Comparison of ENCODE assay signal across 1 cellular context in the genomic region with DNA sequence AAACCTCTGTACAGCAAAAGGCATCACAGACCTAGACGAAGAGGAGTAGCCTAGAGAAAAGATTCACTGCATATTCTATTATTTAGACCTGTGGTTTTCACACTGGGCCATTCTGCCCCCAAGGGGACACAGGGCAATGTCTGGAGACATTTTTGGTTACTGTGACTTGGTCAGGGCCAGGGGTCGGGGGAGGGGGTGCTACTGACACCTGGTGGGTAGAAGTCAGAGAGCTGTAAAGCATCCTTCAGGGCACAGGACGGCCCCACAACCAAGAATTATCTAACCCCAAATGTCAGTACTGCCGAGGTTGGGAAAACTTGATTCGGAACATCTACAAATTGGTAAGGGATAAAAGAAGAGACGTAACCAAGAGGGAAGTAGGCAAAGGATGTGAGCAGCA.
TF ChIP-seq lines count a peak whose summit lies in the region.

No MANE protein-coding gene starts in this region.

TF ChIP-seq in HEK293, 187 proteins besides CTCF, POLR2A, EP300 and RAD21 (continued from another document):
- TF ChIP-seq OVOL3 (tag by site-specific recombination; IDR thresholded peaks at IDR 0.05) (no peak), GLI4 (tag by site-specific recombination; IDR thresholded peaks at IDR 0.05) (no peak), WT1 (tag by site-specific recombination; IDR thresholded peaks at IDR 0.05) (no peak), ZNF114 (tag by site-specific recombination; IDR thresholded peaks at IDR 0.05) (no peak), ZNF621 (tag by site-specific recombination; IDR thresholded peaks at IDR 0.05) (no peak), ZFP41 (tag by site-specific recombination; IDR thresholded peaks at IDR 0.05; ENCODE audit: borderline replicate concordance) (no peak), KLF8 (tag by site-specific recombination; IDR thresholded peaks at IDR 0.05) (no peak), ZNF600 (tag by site-specific recombination; IDR thresholded peaks at IDR 0.05) (no peak), ZNF530 (tag by site-specific recombination; IDR thresholded peaks at IDR 0.05; ENCODE audit: low read depth) (no peak), ZNF555 (tag by site-specific recombination; conservative IDR thresholded peaks at IDR 0.05) (no peak), ZNF202 (tag by site-specific recombination; IDR thresholded peaks at IDR 0.05; ENCODE audit: borderline replicate concordance) (no peak)
- TF ChIP-seq, protein P1, sequence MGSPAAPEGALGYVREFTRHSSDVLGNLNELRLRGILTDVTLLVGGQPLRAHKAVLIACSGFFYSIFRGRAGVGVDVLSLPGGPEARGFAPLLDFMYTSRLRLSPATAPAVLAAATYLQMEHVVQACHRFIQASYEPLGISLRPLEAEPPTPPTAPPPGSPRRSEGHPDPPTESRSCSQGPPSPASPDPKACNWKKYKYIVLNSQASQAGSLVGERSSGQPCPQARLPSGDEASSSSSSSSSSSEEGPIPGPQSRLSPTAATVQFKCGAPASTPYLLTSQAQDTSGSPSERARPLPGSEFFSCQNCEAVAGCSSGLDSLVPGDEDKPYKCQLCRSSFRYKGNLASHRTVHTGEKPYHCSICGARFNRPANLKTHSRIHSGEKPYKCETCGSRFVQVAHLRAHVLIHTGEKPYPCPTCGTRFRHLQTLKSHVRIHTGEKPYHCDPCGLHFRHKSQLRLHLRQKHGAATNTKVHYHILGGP (tag by site-specific recombination; IDR thresholded peaks at IDR 0.05), result no peak
